1 cellular context compared by ENCODE assay signal in the genomic region with DNA sequence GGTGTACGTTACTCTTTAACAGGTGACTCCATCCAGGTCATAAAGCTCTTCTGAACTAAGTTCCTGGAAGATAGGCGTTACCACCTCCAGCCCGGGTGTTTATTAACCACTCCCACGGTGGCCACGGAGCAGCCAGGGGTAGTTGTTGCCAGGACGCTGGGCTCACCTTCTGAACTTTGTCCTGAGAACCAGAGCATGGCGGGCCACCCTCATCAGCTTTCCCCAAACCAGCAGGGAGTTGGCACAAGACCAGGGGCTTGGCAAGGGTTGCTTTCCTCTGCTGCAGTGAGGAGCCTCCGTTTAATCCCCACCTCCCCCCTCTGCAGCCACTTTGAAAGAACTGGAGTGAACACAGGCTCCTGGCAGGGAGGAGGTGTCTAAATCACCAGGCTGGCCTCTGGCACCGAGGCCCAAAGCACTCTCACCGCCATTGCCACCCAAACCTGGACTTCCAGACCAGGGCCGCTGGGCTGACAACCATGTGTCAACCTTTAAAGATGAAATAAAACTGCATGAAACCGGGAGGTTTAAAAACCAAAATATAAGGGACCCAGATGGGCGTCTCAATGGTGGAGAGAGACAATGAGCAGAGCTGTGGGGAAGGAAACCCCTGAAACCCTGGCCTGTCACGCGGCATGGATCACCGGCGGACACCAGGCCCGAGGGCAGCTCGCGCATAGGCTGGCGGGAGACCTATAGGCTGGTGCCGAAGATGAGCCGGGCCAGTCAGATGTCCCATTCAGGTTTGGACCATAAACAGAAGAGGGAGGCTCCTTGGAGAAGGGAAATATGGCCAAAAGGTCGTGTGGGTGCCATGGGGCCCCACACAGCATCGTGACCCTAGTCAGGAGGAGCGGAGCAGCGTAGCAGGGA.
TF ChIP-seq lines count a peak whose summit lies in the region.

No MANE protein-coding gene starts in this region.

TF ChIP-seq in A549, 52 proteins besides CTCF, POLR2A, EP300 and RAD21 (continued from another document):
- TF ChIP-seq, protein P1, sequence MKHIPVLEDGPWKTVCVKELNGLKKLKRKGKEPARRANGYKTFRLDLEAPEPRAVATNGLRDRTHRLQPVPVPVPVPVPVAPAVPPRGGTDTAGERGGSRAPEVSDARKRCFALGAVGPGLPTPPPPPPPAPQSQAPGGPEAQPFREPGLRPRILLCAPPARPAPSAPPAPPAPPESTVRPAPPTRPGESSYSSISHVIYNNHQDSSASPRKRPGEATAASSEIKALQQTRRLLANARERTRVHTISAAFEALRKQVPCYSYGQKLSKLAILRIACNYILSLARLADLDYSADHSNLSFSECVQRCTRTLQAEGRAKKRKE (CRISPR knock-in tag; IDR thresholded peaks at IDR 0.05; ENCODE audit: low read depth) = no peak
- no peak for TF ChIP-seq JUNB (IDR thresholded peaks at IDR 0.05)
- TF ChIP-seq SMC3 (IDR thresholded peaks at IDR 0.05) = no peak
- no peak for TF ChIP-seq ESRRA (IDR thresholded peaks at IDR 0.05; ENCODE audit: borderline replicate concordance, low read length)
